ENCODE assay signal across 23 cellular contexts in genomic region chr1:45969866-45970265, GRCh38.
"Had no signal": no experiment of that assay in that cellular context is flagged by ENCODE, and none has a peak within 500 bp of the region (broad histone marks: within the 10 kb centered on the region; RNA-seq: fewer than 3 reads in every experiment).

No MANE protein-coding gene starts in this region.

- DNase-seq: activated CD4-positive, CD25-positive, alpha-beta regulatory T cell; activated CD8-positive, alpha-beta T cell treated with anti-CD3 and anti-CD28 coated beads, Interleukin-2, amount 10 ng/mL, durations not matched to agents 7 days and 5 days; activated effector memory CD4-positive, alpha-beta T cell treated with anti-CD3 and anti-CD28 coated beads, Interleukin-2, amount 50 U/mL, for 16 hours; activated naive CD4-positive, alpha-beta T cell treated with anti-CD3 and anti-CD28 coated beads, Interleukin-2, amount 50 U/mL, for 16 hours; activated T-cell treated with anti-CD3 and anti-CD28 coated beads, Interleukin-2, amount 50 U/mL, for 72 hours; cerebellar nuclear complex; effector memory CD4-positive, alpha-beta T cell; foreskin keratinocyte; heart left ventricle; left ventricle myocardium superior; mucosa of descending colon; natural killer cell; retina; stimulated activated CD4-positive, alpha-beta T cell treated with anti-CD3 and anti-CD28 coated beads, Interleukin-12 subunit alpha, Interleukin-12 subunit beta, amount 100 ng/mL, for 4 hours; stimulated activated CD4-positive, alpha-beta T cell treated with anti-CD3 and anti-CD28 coated beads, Interleukin-1b, Interleukin-23, amount 100 ng/mL, for 48 hours; stimulated activated CD8-positive, alpha-beta memory T cell treated with anti-CD3 and anti-CD28 coated beads, Interleukin-4, amount 100 ng/mL, for 48 hours; stimulated activated naive CD8-positive, alpha-beta T cell treated with anti-CD3 and anti-CD28 coated beads, Interleukin-15, Interleukin-2, amounts not matched to agents 100 U/mL and 50 U/mL, for 24 hours; T-helper 1 cell; T-helper 9 cell; upper lobe of left lung had no signal

- H3K27me3 ChIP-seq: foreskin keratinocyte, heart left ventricle, neutrophil, suprapubic skin, upper lobe of left lung had no signal

- H3K9ac ChIP-seq: parathyroid adenoma had no signal

- H2AFZ ChIP-seq: parathyroid adenoma had no signal

- H3K4me1 ChIP-seq: foreskin keratinocyte, parathyroid adenoma, suprapubic skin, upper lobe of left lung had no signal

- H3K9me3 ChIP-seq: heart left ventricle, mucosa of descending colon, neutrophil, suprapubic skin, upper lobe of left lung had no signal

- H3K4me3 ChIP-seq: heart left ventricle, mucosa of descending colon, suprapubic skin, upper lobe of left lung had no signal

- H3K27ac ChIP-seq: foreskin keratinocyte, neutrophil, parathyroid adenoma, suprapubic skin, upper lobe of left lung had no signal

- H3K79me2 ChIP-seq: parathyroid adenoma had no signal
